9 cellular contexts compared by ENCODE assay signal in the genomic region with DNA sequence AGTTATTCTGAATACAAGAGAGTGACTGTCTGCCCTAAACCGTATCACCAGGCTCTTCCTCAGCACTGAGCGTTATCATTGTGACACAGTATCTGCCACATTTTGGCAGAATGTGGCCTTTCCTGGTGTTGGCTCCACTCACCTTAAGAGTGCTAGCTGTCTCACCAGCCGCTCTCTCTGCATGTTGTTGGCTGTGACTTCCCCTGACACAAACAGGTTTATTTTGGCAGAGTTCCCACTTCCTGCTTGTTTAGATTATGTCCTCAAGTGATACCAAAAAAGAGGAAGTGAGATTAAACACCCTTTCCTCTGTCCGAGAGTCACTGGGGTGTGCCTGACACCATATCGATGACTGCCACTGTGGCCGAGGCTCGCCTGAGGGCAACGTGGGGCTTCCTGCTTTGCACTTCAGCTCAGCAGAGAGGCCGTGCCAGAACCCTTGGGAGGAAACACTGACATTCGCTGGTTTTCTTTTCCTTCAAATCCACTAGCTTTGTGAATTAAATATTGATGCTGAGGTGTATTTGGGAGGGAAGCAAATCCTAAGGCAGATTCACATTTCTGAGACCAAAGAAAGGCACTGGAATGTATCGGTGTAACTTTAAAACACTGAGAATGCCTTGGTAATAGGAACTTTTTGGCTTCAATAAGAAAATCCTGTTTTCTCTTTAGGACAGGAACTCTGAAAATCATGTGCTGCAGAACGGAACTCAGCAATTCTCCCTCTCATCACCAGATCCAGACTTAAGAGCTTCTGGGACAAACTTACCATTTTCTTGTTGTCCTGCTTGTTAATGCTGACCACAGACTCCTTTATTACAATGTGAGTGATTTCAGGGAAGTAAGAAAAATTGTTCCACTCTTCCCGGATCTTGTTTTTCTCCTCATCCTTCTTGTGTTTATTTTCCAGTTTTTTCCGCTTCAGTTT.
DNase-seq lines count a peak whose midpoint lies in the region; ATAC-seq and TF ChIP-seq lines count a peak whose summit lies in the region.
"Had no signal": no experiment of that assay in that cellular context is flagged by ENCODE, and none has a peak within 500 bp of the region (broad histone marks: within the 10 kb centered on the region; RNA-seq: fewer than 3 reads in every experiment).

No MANE protein-coding gene starts in this region.

- DNase-seq in GM13977 (ENCODE audit: low spot score), result peak; percentile 76
- peak; percentile 95 for DNase-seq in NB4 (ENCODE audit: low read depth)
- DNase-seq in activated CD8-positive, alpha-beta memory T cell treated with anti-CD3 and anti-CD28 coated beads, Interleukin-2, amount 50 U/mL, for 24 hours (ENCODE audit: extremely low read depth), result peak; percentile 12
- DNase-seq in left cardiac atrium, result peak; percentile 82
- DNase-seq in stimulated activated CD4-positive, alpha-beta T cell treated with anti-CD3 and anti-CD28 coated beads, TNF-alpha, amount 100 ng/mL, for 24 hours (ENCODE audit: low read depth in 3 of 3), result peak in 2 of 3 experiments; percentile 2 to 14
- DNase-seq in NCI-H345 (lab: John Stamatoyannopoulos, UW), result no peak
- no peak for DNase-seq in activated CD4-positive, CD25-positive, alpha-beta regulatory T cell (lab: John Stamatoyannopoulos, UW)

- TF ChIP-seq POLR2A in NB4 (IDR thresholded peaks at IDR 0.05; ENCODE audit: extremely low read depth, insufficient read length), result no peak

- intact Hi-C loops in left cardiac atrium (cut with DNase I), result loop anchor here in 1 of 2 donors (10.0 kb wide), 1 partner anchor 101 kb away; the partner anchor contains the start of gene JAK1

- ATAC-seq in left cardiac atrium, result peak; percentile 83 to 90

- in situ Hi-C loops in GM13977 (cut with MboI; ENCODE audit: low pct_unique_long_range_greater_than_20kb, low sequenced_read_pairs, unreplicated experiment), result loop anchor here (25.0 kb wide), 1 partner anchor 173 kb away; no protein-coding TSS in a partner anchor

- H3K36me3 ChIP-seq in HEK293 (ENCODE audit: control insufficient read depth in 2 of 2, insufficient read depth in 1 of 2, low read length in 2 of 2), result peaks cover 4 to 42% of the 10 kb centered on the region in 2 experiments; a peak in 1 of 3 replicates

- no peak overlapping the region; the same call in 1 of the 2 replicates for H3K27ac ChIP-seq in HEK293 (ENCODE audit: extremely low read depth, low read depth, low read length)
- H3K27ac ChIP-seq: KMS-11 had no signal

- no peak overlapping the region for H3K4me3 ChIP-seq in HEK293 (ENCODE audit: low read depth, low read length)
- no peak overlapping the region for H3K4me3 ChIP-seq in NB4 (ENCODE audit: low read depth, low read length)

- POLR2A ChIA-PET in HEK293 (lab: Yijun Ruan, JAX), result no interaction called here

- H3K4me1 ChIP-seq in HEK293 (ENCODE audit: control insufficient read depth, insufficient read depth, low read length), result no peaks in the 10 kb centered on the region

- TF ChIP-seq CTCF in GM13977 (IDR thresholded peaks at IDR 0.05; ENCODE audit: extremely low read depth, insufficient read depth, missing control alignments) (peak; percentile 5), HEK293 (tag by site-specific recombination; IDR thresholded peaks at IDR 0.05) (no peak), NB4 (IDR thresholded peaks at IDR 0.05; ENCODE audit: low read depth, low read length) (no peak)

- no peaks in the 10 kb centered on the region for H3K9me3 ChIP-seq in HEK293 (ENCODE audit: control insufficient read depth, insufficient read depth, low read depth, low read length)

- CTCF ChIA-PET in HEK293 (lab: Yijun Ruan, JAX), result no interaction called here

TF ChIP-seq in HEK293, 187 proteins besides CTCF, POLR2A, EP300 and RAD21 (continues in another document):
- TF ChIP-seq ZBTB1 (tag by site-specific recombination; IDR thresholded peaks at IDR 0.05) (no peak), ZNF514 (tag by site-specific recombination; IDR thresholded peaks at IDR 0.05) (no peak), AEBP2 (tag by site-specific recombination; IDR thresholded peaks at IDR 0.05; ENCODE audit: borderline replicate concordance) (no peak), ZNF692 (tag by site-specific recombination; IDR thresholded peaks at IDR 0.05) (no peak), KLF8 (tag by site-specific recombination; IDR thresholded peaks at IDR 0.05) (no peak), ZNF311 (tag by site-specific recombination; IDR thresholded peaks at IDR 0.05; ENCODE audit: borderline replicate concordance) (no peak), ZNF350 (tag by site-specific recombination; IDR thresholded peaks at IDR 0.05) (no peak), ZBTB17 (tag by site-specific recombination; IDR thresholded peaks at IDR 0.05) (0 out of 2 replicates have a peak, but pooled peaks have one; percentile 44), ZNF670 (tag by site-specific recombination; IDR thresholded peaks at IDR 0.05; ENCODE audit: low read depth) (no peak), GLIS1 (tag by site-specific recombination; IDR thresholded peaks at IDR 0.05) (no peak), KLF1 (tag by site-specific recombination; IDR thresholded peaks at IDR 0.05) (no peak), ZNF629 (tag by site-specific recombination; IDR thresholded peaks at IDR 0.05) (no peak), ZNF132 (tag by site-specific recombination; IDR thresholded peaks at IDR 0.05; ENCODE audit: borderline replicate concordance) (no peak), ZNF830 (tag by site-specific recombination; IDR thresholded peaks at IDR 0.05; ENCODE audit: low read depth) (no peak), ZNF138 (tag by site-specific recombination; IDR thresholded peaks at IDR 0.05; ENCODE audit: borderline replicate concordance) (no peak), ZNF768 (tag by site-specific recombination; IDR thresholded peaks at IDR 0.05) (no peak), HOXD13 (CRISPR knock-in tag; IDR thresholded peaks at IDR 0.05; ENCODE audit: borderline replicate concordance) (no peak), KLF7 (tag by site-specific recombination; IDR thresholded peaks at IDR 0.05; ENCODE audit: borderline replicate concordance) (no peak), ATF2 (tag by site-specific recombination; IDR thresholded peaks at IDR 0.05; ENCODE audit: low read depth) (no peak), ZNF561 (tag by site-specific recombination; IDR thresholded peaks at IDR 0.05; ENCODE audit: borderline replicate concordance) (0 out of 2 replicates have a peak, but pooled peaks have one; percentile 36), ZNF19 (tag by site-specific recombination; IDR thresholded peaks at IDR 0.05; ENCODE audit: low read depth) (no peak)
- TF ChIP-seq, protein P1, sequence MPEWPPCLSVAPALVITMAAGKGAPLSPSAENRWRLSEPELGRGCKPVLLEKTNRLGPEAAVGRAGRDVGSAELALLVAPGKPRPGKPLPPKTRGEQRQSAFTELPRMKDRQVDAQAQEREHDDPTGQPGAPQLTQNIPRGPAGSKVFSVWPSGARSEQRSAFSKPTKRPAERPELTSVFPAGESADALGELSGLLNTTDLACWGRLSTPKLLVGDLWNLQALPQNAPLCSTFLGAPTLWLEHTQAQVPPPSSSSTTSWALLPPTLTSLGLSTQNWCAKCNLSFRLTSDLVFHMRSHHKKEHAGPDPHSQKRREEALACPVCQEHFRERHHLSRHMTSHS (tag by site-specific recombination; IDR thresholded peaks at IDR 0.05), result no peak

Comparison
In these comparisons a context has a peak if more than half of its experiments do, and no peak if none do; other contexts are left out.
1. DNase-seq: peak in GM13977 (single experiment), NB4 (single experiment), activated CD8-positive, alpha-beta memory T cell treated with anti-CD3 and anti-CD28 coated beads, Interleukin-2, amount 50 U/mL, for 24 hours (single experiment), left cardiac atrium (single experiment) and stimulated activated CD4-positive, alpha-beta T cell treated with anti-CD3 and anti-CD28 coated beads, TNF-alpha, amount 100 ng/mL, for 24 hours (2 of 3); none in NCI-H345 (single experiment) and activated CD4-positive, CD25-positive, alpha-beta regulatory T cell (0 of 4).